In the genomic region with DNA sequence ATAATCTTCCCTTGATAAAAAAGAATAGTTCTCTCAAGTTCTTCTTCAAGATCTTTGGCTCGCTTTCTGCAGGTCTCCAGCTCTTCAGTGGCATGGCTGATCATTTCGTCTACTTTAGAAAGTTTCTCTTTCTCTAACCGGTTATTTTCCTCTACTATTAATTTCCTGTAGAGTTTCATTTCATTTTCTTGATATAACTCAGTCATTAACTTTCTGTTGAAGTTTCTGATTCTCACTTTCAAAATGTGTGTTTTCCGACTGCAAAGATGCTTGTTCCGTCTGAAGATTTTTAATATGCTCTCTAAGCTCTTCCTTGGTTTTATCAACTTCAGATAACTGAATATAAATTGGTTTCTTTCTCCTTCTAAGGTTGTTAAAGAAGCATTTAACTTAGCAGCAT, we compare ENCODE assay signal across 13 cellular contexts. TPM values are rescaled to one million over a fixed set of nuclear protein-coding genes. Genes with fewer than 3 reads are reported as not detected.
DNase-seq lines count a peak whose midpoint lies in the region; ATAC-seq and TF ChIP-seq lines count a peak whose summit lies in the region.
"Not testable (repeated sequence)": the region's sequence is repeated elsewhere in the genome, so short reads cannot be mapped to it uniquely, and the experiment has no call there.
"Had no signal": no experiment of that assay in that cellular context is flagged by ENCODE, and none has a peak within 500 bp of the region (broad histone marks: within the 10 kb centered on the region; RNA-seq: fewer than 3 reads in every experiment).

No MANE protein-coding gene starts in this region.

- not testable (repeated sequence) for H3K27ac Mint-ChIP-seq in CD4-positive, alpha-beta T cell
- peak overlapping the region; percentile 70 for H3K27ac Mint-ChIP-seq in T-helper 2 cell treated with Interferon-gamma antibody and Interleukin-4, amounts not matched to agents 5 μg/mL and 100 μg/mL, for 36 hours
- peak overlapping the region; percentile 50 for H3K27ac Mint-ChIP-seq in activated CD4-positive, alpha-beta memory T cell treated with anti-CD3 and anti-CD28 coated beads, Interleukin-2, amount 10 ng/mL, durations not matched to agents 7 days and 5 days
- H3K27ac Mint-ChIP-seq in activated T-helper 1 cell treated with anti-CD3 and anti-CD28 coated beads, Interleukin-12 subunit alpha, Interleukin-12 subunit beta, Interleukin-2, Interleukin-4 antibody, amounts not matched to agents 30 ng/mL and 10 ng/mL and 1 ng/mL, durations not matched to agents 14 hours and 24 hours and 36 hours = peak overlapping the region; percentile 10
- peak overlapping the region; percentile 16 to 41 for H3K27ac Mint-ChIP-seq in activated naive CD4-positive, alpha-beta T cell treated with anti-CD3 and anti-CD28 coated beads, Interleukin-2, amount 50 U/mL, for 72 hours
- H3K27ac Mint-ChIP-seq in effector memory CD8-positive, alpha-beta T cell = peak overlapping the region; percentile 12 to 90
- H3K27ac Mint-ChIP-seq in stimulated activated naive CD8-positive, alpha-beta T cell treated with anti-CD3 and anti-CD28 coated beads, Interleukin-15, Interleukin-2, amounts not matched to agents 100 ng/mL and 50 ng/mL, for 24 hours = peak overlapping the region; percentile 8

- not testable (repeated sequence) for H3K9me3 ChIP-seq in CD4-positive, alpha-beta T cell (ENCODE audit: control insufficient read depth, low read length)

- H3K27me3 Mint-ChIP-seq in CD4-positive, alpha-beta T cell; T-helper 2 cell treated with Interferon-gamma antibody and Interleukin-4, amounts not matched to agents 5 μg/mL and 100 μg/mL, for 36 hours (ENCODE audit: low read depth); activated CD4-positive, alpha-beta memory T cell treated with anti-CD3 and anti-CD28 coated beads, Interleukin-2, amount 10 ng/mL, durations not matched to agents 7 days and 5 days; activated T-helper 1 cell treated with anti-CD3 and anti-CD28 coated beads, Interleukin-12 subunit alpha, Interleukin-12 subunit beta, Interleukin-2, Interleukin-4 antibody, amounts not matched to agents 30 ng/mL and 10 ng/mL and 1 ng/mL, durations not matched to agents 14 hours and 24 hours and 36 hours (ENCODE audit: insufficient read depth); effector memory CD8-positive, alpha-beta T cell; stimulated activated naive CD8-positive, alpha-beta T cell treated with anti-CD3 and anti-CD28 coated beads, Interleukin-15, Interleukin-2, amounts not matched to agents 100 ng/mL and 50 ng/mL, for 24 hours: not testable (repeated sequence)

- H3K36me3 Mint-ChIP-seq in CD4-positive, alpha-beta T cell (ENCODE audit: low read depth); T-helper 2 cell treated with Interferon-gamma antibody and Interleukin-4, amounts not matched to agents 5 μg/mL and 100 μg/mL, for 36 hours (ENCODE audit: low read depth); activated CD4-positive, alpha-beta memory T cell treated with anti-CD3 and anti-CD28 coated beads, Interleukin-2, amount 10 ng/mL, durations not matched to agents 7 days and 5 days (ENCODE audit: low read depth); activated T-helper 1 cell treated with anti-CD3 and anti-CD28 coated beads, Interleukin-12 subunit alpha, Interleukin-12 subunit beta, Interleukin-2, Interleukin-4 antibody, amounts not matched to agents 30 ng/mL and 10 ng/mL and 1 ng/mL, durations not matched to agents 14 hours and 24 hours and 36 hours (ENCODE audit: low read depth); activated naive CD4-positive, alpha-beta T cell treated with anti-CD3 and anti-CD28 coated beads, Interleukin-2, amount 50 U/mL, for 72 hours; effector memory CD8-positive, alpha-beta T cell (ENCODE audit: insufficient read depth); stimulated activated naive CD8-positive, alpha-beta T cell treated with anti-CD3 and anti-CD28 coated beads, Interleukin-15, Interleukin-2, amounts not matched to agents 100 ng/mL and 50 ng/mL, for 24 hours (ENCODE audit: low read depth): not testable (repeated sequence)

- CTCF ChIA-PET in CD4-positive, alpha-beta T cell (lab: Charles Lee) = not testable (repeated sequence)
- CTCF ChIA-PET in activated CD4-positive, alpha-beta memory T cell treated with anti-CD3 and anti-CD28 coated beads, Interleukin-2, amount 10 ng/mL, durations not matched to agents 7 days and 5 days (lab: Charles Lee) = interaction anchor here (0.8 to 1.1 kb wide), 2 partner anchors 14 to 95 kb away, joined by 3 read pairs; no protein-coding TSS in a partner anchor

- intact Hi-C loops in CD4-positive, alpha-beta T cell (cut with DNase I, micrococcal nuclease) = not testable (repeated sequence)
- intact Hi-C loops in activated T-helper 1 cell treated with anti-CD3 and anti-CD28 coated beads, Interleukin-12 subunit alpha, Interleukin-12 subunit beta, Interleukin-2, Interleukin-4 antibody, amounts not matched to agents 30 ng/mL and 10 ng/mL and 1 ng/mL, durations not matched to agents 14 hours and 24 hours and 36 hours (cut with micrococcal nuclease) = loop anchor here (5.0 kb wide), 1 partner anchor 82 kb away; no protein-coding TSS in a partner anchor

- peaks cover 15% of the 10 kb centered on the region for H3K4me1 Mint-ChIP-seq in CD4-positive, alpha-beta T cell (ENCODE audit: low read depth)
- peaks cover 41% of the 10 kb centered on the region for H3K4me1 Mint-ChIP-seq in T-helper 2 cell treated with Interferon-gamma antibody and Interleukin-4, amounts not matched to agents 5 μg/mL and 100 μg/mL, for 36 hours (ENCODE audit: low read depth)
- peaks cover 52% of the 10 kb centered on the region for H3K4me1 Mint-ChIP-seq in activated CD4-positive, alpha-beta memory T cell treated with anti-CD3 and anti-CD28 coated beads, Interleukin-2, amount 10 ng/mL, durations not matched to agents 7 days and 5 days
- peaks cover 35% of the 10 kb centered on the region for H3K4me1 Mint-ChIP-seq in activated T-helper 1 cell treated with anti-CD3 and anti-CD28 coated beads, Interleukin-12 subunit alpha, Interleukin-12 subunit beta, Interleukin-2, Interleukin-4 antibody, amounts not matched to agents 30 ng/mL and 10 ng/mL and 1 ng/mL, durations not matched to agents 14 hours and 24 hours and 36 hours (ENCODE audit: low read depth)
- peaks cover 10% of the 10 kb centered on the region in 2 donors for H3K4me1 Mint-ChIP-seq in effector memory CD8-positive, alpha-beta T cell (ENCODE audit: low read depth in 2 of 2)
- H3K4me1 Mint-ChIP-seq in stimulated activated naive CD8-positive, alpha-beta T cell treated with anti-CD3 and anti-CD28 coated beads, Interleukin-15, Interleukin-2, amounts not matched to agents 100 ng/mL and 50 ng/mL, for 24 hours (ENCODE audit: low read depth) = peaks cover 24% of the 10 kb centered on the region

- ATAC-seq in CD4-positive, alpha-beta T cell (ENCODE audit: poor library complexity); effector memory CD8-positive, alpha-beta T cell (replicated peaks): not testable (repeated sequence)
- peak; percentile 36 for ATAC-seq in GM18870 (IDR thresholded peaks at IDR 0.05; ENCODE audit: unreplicated experiment)
- peak in 1 of 2 donors; percentile 39 for ATAC-seq in activated naive CD4-positive, alpha-beta T cell treated with anti-CD3 and anti-CD28 coated beads, Interleukin-2, amount 50 U/mL, for 72 hours

- not testable (repeated sequence) for TF ChIP-seq CTCF in CD4-positive, alpha-beta T cell (IDR thresholded peaks at IDR 0.05)

- H3K27me3 ChIP-seq in CD4-positive, alpha-beta T cell (ENCODE audit: control insufficient read depth, insufficient read depth, low read length) = not testable (repeated sequence)

- not testable (repeated sequence) for H3K27ac ChIP-seq in CD4-positive, alpha-beta T cell (ENCODE audit: low read depth, low read length)

- POLR2A ChIA-PET in CD4-positive, alpha-beta T cell (lab: Charles Lee) = not testable (repeated sequence)
- POLR2A ChIA-PET in activated CD4-positive, alpha-beta memory T cell treated with anti-CD3 and anti-CD28 coated beads, Interleukin-2, amount 10 ng/mL, durations not matched to agents 7 days and 5 days (lab: Charles Lee) = interaction anchor here (0.8 kb wide), 1 partner anchor 8 kb away, joined by 3 read pairs; no protein-coding TSS in a partner anchor

- DNase-seq in CD4-positive, alpha-beta T cell; T-helper 2 cell treated with Interferon-gamma antibody and Interleukin-4, amounts not matched to agents 5 μg/mL and 100 μg/mL, for 36 hours (ENCODE audit: low spot score); activated CD4-positive, alpha-beta memory T cell treated with anti-CD3 and anti-CD28 coated beads, Interleukin-2, amount 10 ng/mL, durations not matched to agents 7 days and 5 days; activated T-helper 1 cell treated with anti-CD3 and anti-CD28 coated beads, Interleukin-12 subunit alpha, Interleukin-12 subunit beta, Interleukin-2, Interleukin-4 antibody, amounts not matched to agents 30 ng/mL and 10 ng/mL and 1 ng/mL, durations not matched to agents 14 hours and 24 hours and 36 hours (ENCODE audit: low spot score); activated naive CD4-positive, alpha-beta T cell treated with anti-CD3 and anti-CD28 coated beads, Interleukin-2, amount 50 U/mL, for 72 hours (ENCODE audit: low spot score in 2 of 2); effector memory CD8-positive, alpha-beta T cell: not testable (repeated sequence)

- H3K9me3 Mint-ChIP-seq in CD4-positive, alpha-beta T cell; T-helper 2 cell treated with Interferon-gamma antibody and Interleukin-4, amounts not matched to agents 5 μg/mL and 100 μg/mL, for 36 hours; activated CD4-positive, alpha-beta memory T cell treated with anti-CD3 and anti-CD28 coated beads, Interleukin-2, amount 10 ng/mL, durations not matched to agents 7 days and 5 days; activated T-helper 1 cell treated with anti-CD3 and anti-CD28 coated beads, Interleukin-12 subunit alpha, Interleukin-12 subunit beta, Interleukin-2, Interleukin-4 antibody, amounts not matched to agents 30 ng/mL and 10 ng/mL and 1 ng/mL, durations not matched to agents 14 hours and 24 hours and 36 hours; activated naive CD4-positive, alpha-beta T cell treated with anti-CD3 and anti-CD28 coated beads, Interleukin-2, amount 50 U/mL, for 72 hours; effector memory CD8-positive, alpha-beta T cell; stimulated activated naive CD8-positive, alpha-beta T cell treated with anti-CD3 and anti-CD28 coated beads, Interleukin-15, Interleukin-2, amounts not matched to agents 100 ng/mL and 50 ng/mL, for 24 hours: not testable (repeated sequence)

- H3K4me3 Mint-ChIP-seq in CD4-positive, alpha-beta T cell = peak overlapping the region; percentile 48
- H3K4me3 Mint-ChIP-seq in T-helper 2 cell treated with Interferon-gamma antibody and Interleukin-4, amounts not matched to agents 5 μg/mL and 100 μg/mL, for 36 hours = peak overlapping the region; percentile 44
- H3K4me3 Mint-ChIP-seq in activated CD4-positive, alpha-beta memory T cell treated with anti-CD3 and anti-CD28 coated beads, Interleukin-2, amount 10 ng/mL, durations not matched to agents 7 days and 5 days = peak overlapping the region; percentile 35
- H3K4me3 Mint-ChIP-seq in activated T-helper 1 cell treated with anti-CD3 and anti-CD28 coated beads, Interleukin-12 subunit alpha, Interleukin-12 subunit beta, Interleukin-2, Interleukin-4 antibody, amounts not matched to agents 30 ng/mL and 10 ng/mL and 1 ng/mL, durations not matched to agents 14 hours and 24 hours and 36 hours = peak overlapping the region; percentile 17
- peak overlapping the region; percentile 49 to 66 for H3K4me3 Mint-ChIP-seq in effector memory CD8-positive, alpha-beta T cell
- H3K4me3 Mint-ChIP-seq in stimulated activated naive CD8-positive, alpha-beta T cell treated with anti-CD3 and anti-CD28 coated beads, Interleukin-15, Interleukin-2, amounts not matched to agents 100 ng/mL and 50 ng/mL, for 24 hours = peak overlapping the region; percentile 12

RNA-seq across cellular contexts. Expression of a gene that starts 47.5 kb away (rescaled TPM):
- not detected for total RNA-seq in CD4-positive, alpha-beta T cell
- total RNA-seq in activated CD4-positive, alpha-beta memory T cell treated with anti-CD3 and anti-CD28 coated beads, Interleukin-2, amount 10 ng/mL, durations not matched to agents 7 days and 5 days = not detected
- total RNA-seq in activated T-helper 1 cell treated with anti-CD3 and anti-CD28 coated beads, Interleukin-12 subunit alpha, Interleukin-12 subunit beta, Interleukin-2, Interleukin-4 antibody, amounts not matched to agents 30 ng/mL and 10 ng/mL and 1 ng/mL, durations not matched to agents 14 hours and 24 hours and 36 hours = not detected in 2 replicates
- total RNA-seq in activated naive CD4-positive, alpha-beta T cell treated with anti-CD3 and anti-CD28 coated beads, Interleukin-2, amount 50 U/mL, for 72 hours = not detected
- total RNA-seq: Caco-2, H4, LHCN-M2, MCF 10A, Peyer's patch had no signal
